ENCODE assay signal across 1 cellular context in the genomic region with DNA sequence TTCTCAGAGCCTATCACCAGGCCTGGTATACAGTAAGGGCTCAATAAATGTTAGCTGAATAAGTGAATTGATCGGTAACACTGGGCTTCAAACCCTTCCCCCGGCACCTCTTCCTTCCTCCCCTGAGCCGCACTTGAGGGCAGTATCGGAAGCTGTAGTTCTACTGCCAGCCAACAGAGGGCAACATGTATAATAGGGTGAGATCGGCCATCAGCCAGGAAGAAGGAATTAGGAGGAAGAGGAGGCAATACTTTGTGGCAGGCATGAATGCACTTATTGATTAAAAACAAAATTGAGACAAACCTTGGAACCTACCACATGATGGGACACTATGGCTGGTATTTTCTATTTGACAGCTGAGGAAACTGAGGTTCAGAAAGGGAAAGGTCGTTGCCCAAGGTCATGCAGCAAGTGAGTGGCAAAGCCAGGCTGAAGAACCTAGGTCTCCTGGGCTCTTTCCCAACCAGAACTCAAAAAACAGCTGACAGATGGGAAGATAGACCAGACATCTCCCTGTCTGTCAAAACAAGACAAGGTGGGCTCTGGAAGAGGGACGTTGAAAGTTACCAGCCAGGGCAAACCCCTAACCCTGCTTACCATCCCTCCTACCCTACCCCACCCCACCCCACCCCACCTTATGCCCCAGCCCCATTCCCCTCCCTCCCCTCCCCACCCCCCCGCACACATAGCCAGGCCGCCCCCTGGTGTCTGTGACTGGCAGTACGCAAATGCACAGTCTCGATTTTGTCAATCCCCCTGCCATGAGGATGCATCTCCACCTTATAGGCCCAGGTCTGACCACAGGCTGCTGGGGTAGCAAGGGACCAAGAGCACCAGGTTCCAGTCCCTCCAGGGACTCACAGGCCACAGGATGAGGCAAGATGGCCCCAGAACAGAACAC.
TF ChIP-seq lines count a peak whose summit lies in the region.

No MANE protein-coding gene starts in this region.

TF ChIP-seq in K562, 482 proteins besides CTCF, POLR2A, EP300 and RAD21 (continued from another document):
- TF ChIP-seq CHD7 (IDR thresholded peaks at IDR 0.05; ENCODE audit: low read depth, low read length) (no peak), PTTG1 (tag; IDR thresholded peaks at IDR 0.05; ENCODE audit: low read depth) (no peak), LCOR (CRISPR knock-in tag; IDR thresholded peaks at IDR 0.05) (no peak), SREBF1 (IDR thresholded peaks at IDR 0.05; ENCODE audit: borderline replicate concordance, low read depth, low read length) (no peak), ZNF224 (CRISPR knock-in tag; IDR thresholded peaks at IDR 0.05) (no peak), MCM5 (IDR thresholded peaks at IDR 0.05; ENCODE audit: low read depth) (no peak), MTA2 (IDR thresholded peaks at IDR 0.05; ENCODE audit: low read depth) (no peak), ZSCAN29 (IDR thresholded peaks at IDR 0.05) (no peak), KLF1 (tag; IDR thresholded peaks at IDR 0.05) (no peak), SOX6 (IDR thresholded peaks at IDR 0.05) (0 out of 2 replicates have a peak, but pooled peaks have one; percentile 33), PRPF4 (IDR thresholded peaks at IDR 0.05; ENCODE audit: insufficient read depth, low read depth, low read length, poor library complexity, severe bottlenecking) (no peak), SUPT5H (IDR thresholded peaks at IDR 0.05) (no peak), NBN (IDR thresholded peaks at IDR 0.05; ENCODE audit: low read depth) (0 out of 2 replicates have a peak, but pooled peaks have one; percentile 51), STAG1 (CRISPR knock-in tag; IDR thresholded peaks at IDR 0.05; ENCODE audit: borderline replicate concordance) (no peak), FOXJ3 (CRISPR knock-in tag; IDR thresholded peaks at IDR 0.05) (no peak), ZNF444 (CRISPR knock-in tag; IDR thresholded peaks at IDR 0.05) (no peak)
- TF ChIP-seq, protein P1, sequence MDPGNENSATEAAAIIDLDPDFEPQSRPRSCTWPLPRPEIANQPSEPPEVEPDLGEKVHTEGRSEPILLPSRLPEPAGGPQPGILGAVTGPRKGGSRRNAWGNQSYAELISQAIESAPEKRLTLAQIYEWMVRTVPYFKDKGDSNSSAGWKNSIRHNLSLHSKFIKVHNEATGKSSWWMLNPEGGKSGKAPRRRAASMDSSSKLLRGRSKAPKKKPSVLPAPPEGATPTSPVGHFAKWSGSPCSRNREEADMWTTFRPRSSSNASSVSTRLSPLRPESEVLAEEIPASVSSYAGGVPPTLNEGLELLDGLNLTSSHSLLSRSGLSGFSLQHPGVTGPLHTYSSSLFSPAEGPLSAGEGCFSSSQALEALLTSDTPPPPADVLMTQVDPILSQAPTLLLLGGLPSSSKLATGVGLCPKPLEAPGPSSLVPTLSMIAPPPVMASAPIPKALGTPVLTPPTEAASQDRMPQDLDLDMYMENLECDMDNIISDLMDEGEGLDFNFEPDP (CRISPR knock-in tag; IDR thresholded peaks at IDR 0.05): no peak
